ENCODE assay signal across 4 cellular contexts in the genomic region with DNA sequence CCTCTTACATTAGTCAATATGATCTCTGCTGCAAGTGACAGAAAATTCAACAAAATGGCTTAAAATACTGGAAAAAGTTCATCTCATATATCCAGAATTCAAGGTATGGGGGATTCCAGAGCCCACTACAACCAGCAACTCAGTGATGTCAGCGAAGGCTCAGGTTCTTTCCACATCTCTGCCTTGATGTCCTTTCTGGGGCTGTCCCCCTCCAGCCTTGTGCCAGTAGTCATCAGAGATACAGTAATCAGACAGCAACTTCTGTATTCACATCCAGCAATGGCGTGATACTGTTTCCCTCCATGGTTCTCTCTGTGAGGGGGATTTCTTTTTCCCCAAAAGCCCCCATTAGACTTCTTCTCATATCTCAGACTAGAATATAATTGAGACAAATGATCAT.
"Had no signal": no experiment of that assay in that cellular context is flagged by ENCODE, and none has a peak within 500 bp of the region (broad histone marks: within the 10 kb centered on the region; RNA-seq: fewer than 3 reads in every experiment).

No MANE protein-coding gene starts in this region.

- ATAC-seq: GM23338 had no signal

- DNase-seq: H9, HCEC 1CT, IMR-90 had no signal

- H3K27ac Mint-ChIP-seq: GM23338, H9 had no signal

- H3K4me3 ChIP-seq: GM23338 had no signal

- H3K9me3 Mint-ChIP-seq: GM23338, H9 had no signal

- H3K4me3 Mint-ChIP-seq: GM23338, H9 had no signal
